35 cellular contexts compared by ENCODE assay signal in the genomic region with DNA sequence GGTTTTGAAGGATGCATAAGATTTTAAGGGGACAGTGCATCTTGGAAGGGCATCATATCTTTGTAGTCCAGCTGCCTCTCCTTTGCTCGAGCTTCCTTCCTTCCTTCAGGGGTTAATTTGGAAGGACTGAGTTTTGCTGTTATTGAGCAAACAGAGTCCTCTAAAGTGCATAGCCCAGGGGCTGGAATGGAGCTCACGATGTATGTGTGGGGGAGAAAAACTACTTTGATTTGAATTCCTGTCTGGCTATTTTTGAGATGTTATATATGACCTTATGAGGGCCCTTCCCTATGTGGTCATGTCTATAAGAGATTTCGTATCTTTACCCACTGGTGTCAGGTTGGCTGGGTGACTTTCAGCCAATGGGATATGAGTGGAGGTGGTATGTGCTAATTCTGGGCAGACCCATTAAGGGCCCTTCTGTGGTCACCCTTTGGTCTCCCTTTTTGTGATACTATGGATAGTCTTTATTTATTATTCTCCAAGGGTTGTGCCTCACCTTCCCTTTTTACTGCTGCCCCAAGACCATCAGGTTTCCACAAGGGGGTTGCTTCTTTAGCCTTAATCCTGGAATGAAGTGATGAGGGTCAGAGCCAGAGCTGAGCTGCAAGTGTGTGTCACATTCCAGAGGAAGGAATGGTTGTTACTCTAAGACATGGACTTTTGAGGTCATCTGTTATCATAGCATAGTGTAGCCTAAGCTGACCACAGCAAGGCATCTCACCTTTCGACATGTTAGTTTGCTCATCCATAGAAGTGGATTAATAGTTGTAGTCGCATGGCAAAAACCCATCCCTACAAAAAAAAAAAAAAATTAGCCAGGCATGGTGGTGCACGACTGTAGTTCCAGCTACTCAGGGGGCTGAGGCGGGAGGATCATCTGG. TPM values are rescaled to one million over a fixed set of nuclear protein-coding genes. Genes with fewer than 3 reads are reported as not detected.
DNase-seq lines count a peak whose midpoint lies in the region; ATAC-seq and TF ChIP-seq lines count a peak whose summit lies in the region.
"Had no signal": no experiment of that assay in that cellular context is flagged by ENCODE, and none has a peak within 500 bp of the region (broad histone marks: within the 10 kb centered on the region; RNA-seq: fewer than 3 reads in every experiment).

No MANE protein-coding gene starts in this region.

- H3K4me2 ChIP-seq in mesendoderm (ENCODE audit: low read length): no peak overlapping the region
- H3K4me2 ChIP-seq: GM23338 had no signal

- no peak overlapping the region for H4K5ac ChIP-seq in mesendoderm (ENCODE audit: low read length)

- H3K4me1 ChIP-seq in RWPE2 (ENCODE audit: insufficient read depth, poor library complexity, severe bottlenecking) (peaks cover 12% of the 10 kb centered on the region), mesendoderm (ENCODE audit: control insufficient read depth, low read depth, low read length) (peaks cover 6% of the 10 kb centered on the region), vagina (peaks cover 6% of the 10 kb centered on the region)
- H3K4me1 ChIP-seq: pancreas, uterus had no signal

- ATAC-seq in RWPE2 (ENCODE audit: low read depth) (no peak), natural killer cell (no peak)
- ATAC-seq in stimulated activated memory B cell treated with anti-CD40 and anti-IgM and Interleukin-4, amounts not matched to agents 10 μg/mL and 1 μg/mL and 100 μg/mL, for 72 hours: no peak
- ATAC-seq: GM23338; left lobe of liver; pancreas; stimulated activated naive CD8-positive, alpha-beta T cell treated with anti-CD3 and anti-CD28 coated beads, Interleukin-15, Interleukin-2, amounts not matched to agents 100 U/mL and 50 U/mL, for 24 hours; T-cell had no signal

- H3K27me3 Mint-ChIP-seq in HFFc6 (ENCODE audit: insufficient read depth) (peaks cover 8% of the 10 kb centered on the region; the same call in 1 of the 2 replicates), natural killer cell (ENCODE audit: low read depth in 2 of 2) (peaks cover 17 to 27% of the 10 kb centered on the region in 2 donors)
- H3K27me3 Mint-ChIP-seq in stimulated activated memory B cell treated with anti-CD40 and anti-IgM and Interleukin-4, amounts not matched to agents 10 μg/mL and 1 μg/mL and 100 μg/mL, for 72 hours: peaks cover 74% of the 10 kb centered on the region

- no peak overlapping the region for H4K8ac ChIP-seq in mesendoderm (ENCODE audit: low read depth, low read length)

- H3K9me3 Mint-ChIP-seq in HFFc6: no peaks in the 10 kb centered on the region
- no peaks in the 10 kb centered on the region for H3K9me3 Mint-ChIP-seq in natural killer cell
- no peaks in the 10 kb centered on the region for H3K9me3 Mint-ChIP-seq in stimulated activated memory B cell treated with anti-CD40 and anti-IgM and Interleukin-4, amounts not matched to agents 10 μg/mL and 1 μg/mL and 100 μg/mL, for 72 hours
- H3K9me3 Mint-ChIP-seq: activated CD4-positive, alpha-beta T cell treated with anti-CD3 and anti-CD28 coated beads, Interleukin-2, amount 10 ng/mL, durations not matched to agents 24 days and 14 days; activated naive CD8-positive, alpha-beta T cell treated with anti-CD3 and anti-CD28 coated beads for 36 hours; GM23338; memory B cell; neural crest cell; T-cell had no signal

- no peak overlapping the region for H2BK5ac ChIP-seq in mesendoderm (ENCODE audit: low read length)

- TF ChIP-seq POLR2A in vagina (IDR thresholded peaks at IDR 0.05): no peak

- WGBS in mesendoderm (ENCODE audit: extremely low coverage, insufficient coverage, low lambda C conversion rate): no CpG with 5 or more reads among the region's 7 CpGs

- H3K27me3 ChIP-seq in RWPE2 (ENCODE audit: insufficient read depth, poor library complexity, severe bottlenecking) (no peaks in the 10 kb centered on the region), mesendoderm (ENCODE audit: insufficient read depth, low read length, poor library complexity) (no peaks in the 10 kb centered on the region), vagina (no peaks in the 10 kb centered on the region)
- H3K27me3 ChIP-seq: cardiac muscle cell, colonic mucosa, pancreas had no signal

- H3K4ac ChIP-seq in mesendoderm (ENCODE audit: low read depth, low read length): no peak overlapping the region

- no peak overlapping the region for H3K4me3 ChIP-seq in RWPE2 (ENCODE audit: severe bottlenecking)
- no peak overlapping the region for H3K4me3 ChIP-seq in mesendoderm (ENCODE audit: low read length)
- H3K4me3 ChIP-seq in vagina: no peak overlapping the region
- H3K4me3 ChIP-seq: cardiac muscle cell, colonic mucosa, GM23338, pancreas, thoracic aorta, uterus had no signal

- peak overlapping the region; percentile 8 for H3K9ac ChIP-seq in mesendoderm (ENCODE audit: low read length)

- intact Hi-C loops in natural killer cell (cut with micrococcal nuclease) (no loop called here), vagina (cut with DNase I) (no loop called here)

- H2BK15ac ChIP-seq in mesendoderm (replicated peaks; ENCODE audit: low read depth): no peak overlapping the region

- H3K36me3 ChIP-seq in RWPE2 (ENCODE audit: low read depth) (no peaks in the 10 kb centered on the region), mesendoderm (ENCODE audit: control insufficient read depth, insufficient read depth, low read length) (no peaks in the 10 kb centered on the region), vagina (no peaks in the 10 kb centered on the region)
- H3K36me3 ChIP-seq: cardiac muscle cell, colonic mucosa, pancreas, thoracic aorta, uterus had no signal

- peak overlapping the region; percentile 83 for H3K4me3 Mint-ChIP-seq in HFFc6
- no peak overlapping the region for H3K4me3 Mint-ChIP-seq in natural killer cell
- H3K4me3 Mint-ChIP-seq in stimulated activated memory B cell treated with anti-CD40 and anti-IgM and Interleukin-4, amounts not matched to agents 10 μg/mL and 1 μg/mL and 100 μg/mL, for 72 hours: no peak overlapping the region
- H3K4me3 Mint-ChIP-seq: activated CD4-positive, alpha-beta T cell treated with anti-CD3 and anti-CD28 coated beads, Interleukin-2, amount 10 ng/mL, durations not matched to agents 24 days and 14 days; activated naive CD8-positive, alpha-beta T cell treated with anti-CD3 and anti-CD28 coated beads for 36 hours; GM23338; memory B cell; neural crest cell; T-cell had no signal

- H2BK120ac ChIP-seq in mesendoderm (ENCODE audit: low read depth, low read length): no peak overlapping the region

- H3K79me1 ChIP-seq in mesendoderm (ENCODE audit: low read length): no peaks in the 10 kb centered on the region

- H3K36me3 Mint-ChIP-seq in HFFc6 (ENCODE audit: low read depth) (no peaks in the 10 kb centered on the region), natural killer cell (no peaks in the 10 kb centered on the region)
- no peaks in the 10 kb centered on the region for H3K36me3 Mint-ChIP-seq in stimulated activated memory B cell treated with anti-CD40 and anti-IgM and Interleukin-4, amounts not matched to agents 10 μg/mL and 1 μg/mL and 100 μg/mL, for 72 hours
- H3K36me3 Mint-ChIP-seq: activated naive CD8-positive, alpha-beta T cell treated with anti-CD3 and anti-CD28 coated beads for 36 hours; memory B cell; T-cell had no signal

- no peak overlapping the region for H3K23ac ChIP-seq in mesendoderm (ENCODE audit: low read length)

- no peak overlapping the region for H3K18ac ChIP-seq in mesendoderm (ENCODE audit: low read length)

- peak overlapping the region; percentile 46 for H3K27ac ChIP-seq in RWPE2 (ENCODE audit: poor library complexity, severe bottlenecking)
- no peak overlapping the region for H3K27ac ChIP-seq in mesendoderm (ENCODE audit: low read depth, low read length)
- H3K27ac ChIP-seq in vagina: no peak overlapping the region
- H3K27ac ChIP-seq: C4-2B, cardiac muscle cell, colonic mucosa, pancreas, thoracic aorta, uterus had no signal

- H2AK5ac ChIP-seq in mesendoderm (ENCODE audit: low read length): peak overlapping the region; percentile 25

- H3K9me3 ChIP-seq in RWPE2 (ENCODE audit: severe bottlenecking) (no peaks in the 10 kb centered on the region), vagina (no peaks in the 10 kb centered on the region)
- H3K9me3 ChIP-seq: Caco-2, colonic mucosa, pancreas, thoracic aorta, uterus had no signal

- no peak overlapping the region for H3K56ac ChIP-seq in mesendoderm (ENCODE audit: low read length)

- H3K27ac Mint-ChIP-seq in HFFc6 (peak overlapping the region; percentile 87), natural killer cell (no peak overlapping the region)
- H3K27ac Mint-ChIP-seq in stimulated activated memory B cell treated with anti-CD40 and anti-IgM and Interleukin-4, amounts not matched to agents 10 μg/mL and 1 μg/mL and 100 μg/mL, for 72 hours: no peak overlapping the region
- H3K27ac Mint-ChIP-seq: activated CD4-positive, alpha-beta T cell treated with anti-CD3 and anti-CD28 coated beads, Interleukin-2, amount 10 ng/mL, durations not matched to agents 24 days and 14 days; activated naive CD8-positive, alpha-beta T cell treated with anti-CD3 and anti-CD28 coated beads for 36 hours; GM23338; memory B cell; T-cell had no signal

- no peaks in the 10 kb centered on the region for H3K79me2 ChIP-seq in mesendoderm (ENCODE audit: control insufficient read depth, insufficient read depth, low read length)

- peaks cover 57% of the 10 kb centered on the region for H3K4me1 Mint-ChIP-seq in HFFc6 (ENCODE audit: low read depth)
- peaks cover 8% of the 10 kb centered on the region in 2 donors for H3K4me1 Mint-ChIP-seq in natural killer cell
- peaks cover 8% of the 10 kb centered on the region for H3K4me1 Mint-ChIP-seq in stimulated activated memory B cell treated with anti-CD40 and anti-IgM and Interleukin-4, amounts not matched to agents 10 μg/mL and 1 μg/mL and 100 μg/mL, for 72 hours

- DNase-seq in AG20443 (ENCODE audit: low spot score) (peak; percentile 10), HFFc6 (peak; percentile 35), RWPE2 (ENCODE audit: low spot score) (no peak), mesendoderm (peak; percentile 21), natural killer cell (no peak), DMS153 treated with DMSO at 0.1 percent for 48 hours (lab: John Stamatoyannopoulos, UW; ENCODE audit: unreplicated experiment) (no peak), vagina (ENCODE audit: extremely low spot score in 2 of 2) (no peak)
- DNase-seq: activated CD4-positive, alpha-beta T cell treated with anti-CD3 and anti-CD28 coated beads, Interleukin-2, amount 10 ng/mL, durations not matched to agents 24 days and 14 days; activated gamma-delta T cell; activated naive CD8-positive, alpha-beta T cell treated with anti-CD3 and anti-CD28 coated beads for 36 hours; activated T-cell treated with anti-CD3 and anti-CD28 coated beads, Interleukin-2, amount 50 U/mL, for 1 hour; aorta; Caco-2; colonic mucosa; DMS79 treated with DMSO at 0.1 percent for 48 hours; effector CD4-positive, alpha-beta T cell; glutamatergic neuron; Karpas-422; NCI-H82; pancreas; retina; small intestine; stimulated activated naive CD8-positive, alpha-beta T cell treated with anti-CD3 and anti-CD28 coated beads, Interleukin-15, Interleukin-2, amounts not matched to agents 100 U/mL and 50 U/mL, for 24 hours; T-cell; uterus had no signal

- TF ChIP-seq CTCF in HFFc6 (IDR thresholded peaks at IDR 0.05) (no peak), RWPE2 (IDR thresholded peaks at IDR 0.05; ENCODE audit: poor library complexity, severe bottlenecking) (no peak), natural killer cell (IDR thresholded peaks at IDR 0.05) (no peak), vagina (IDR thresholded peaks at IDR 0.05) (no peak)

RNA-seq across cellular contexts. Expression of gene LRRC74B, which starts 54.6 kb away (rescaled TPM):
- not detected for total RNA-seq in HFFc6 (2021; fragmentation: NEBNext Ultra II Directional; extraction: Animal tissue kit (Norgen Biotek cat#: 25700))
- not detected for polyA plus RNA-seq in mesendoderm (2013, experiment 1 of 2)
- polyA plus RNA-seq in mesendoderm (2013, experiment 2 of 2): not detected
- total RNA-seq in natural killer cell (under 1 TPM in 1 of 3 donors, not detected in 2; 0.11 TPM), vagina (not detected)
- total RNA-seq: activated CD4-positive, alpha-beta T cell treated with anti-CD3 and anti-CD28 coated beads, Interleukin-2, amount 10 ng/mL, durations not matched to agents 24 days and 14 days; activated CD8-positive, alpha-beta memory T cell treated with anti-CD3 and anti-CD28 coated beads for 36 hours; activated naive CD8-positive, alpha-beta T cell treated with anti-CD3 and anti-CD28 coated beads for 36 hours; aorta; Caco-2; colonic mucosa; GM23338; left lobe of liver; NCI-H460; neural crest cell; pancreas; thoracic aorta had no signal
- polyA plus RNA-seq: cardiac muscle cell, GM23338 had no signal

Comparison
In these comparisons a context has a peak if more than half of its experiments do, and no peak if none do; other contexts are left out.
1. DNase-seq: peak in AG20443 (single experiment), HFFc6 (single experiment) and mesendoderm (single experiment); none in RWPE2 (single experiment), natural killer cell (single experiment), DMS153 treated with DMSO at 0.1 percent for 48 hours (single experiment) and vagina (0 of 2).